ENCODE assay signal across 8 cellular contexts in genomic region chr1:42146916-42147320, GRCh38. TPM values are rescaled to one million over a fixed set of nuclear protein-coding genes. Genes with fewer than 3 reads are reported as not detected.
DNase-seq lines count a peak whose midpoint lies in the region; ATAC-seq and TF ChIP-seq lines count a peak whose summit lies in the region.

No MANE protein-coding gene starts in this region.

- H3K79me2 ChIP-seq in hepatocyte, result no peaks in the 10 kb centered on the region
- H3K79me2 ChIP-seq in smooth muscle cell (ENCODE audit: low read depth), result no peaks in the 10 kb centered on the region

- peak; percentile 33 to 74 (median 74) for TF ChIP-seq CTCF in ascending aorta (IDR thresholded peaks at IDR 0.05)
- TF ChIP-seq CTCF in hepatocyte (IDR thresholded peaks at IDR 0.05; ENCODE audit: poor library complexity), result peak; percentile 87
- peak; percentile 81 for TF ChIP-seq CTCF in smooth muscle cell (IDR thresholded peaks at IDR 0.05; ENCODE audit: borderline replicate concordance, insufficient read depth, poor library complexity, severe bottlenecking)

- no peaks in the 10 kb centered on the region for H3K9me2 ChIP-seq in hepatocyte (replicated peaks; ENCODE audit: insufficient read depth)

- H3K27ac ChIP-seq in ascending aorta (no peak overlapping the region), hepatocyte (no peak overlapping the region), smooth muscle cell (ENCODE audit: low read depth) (no peak overlapping the region)

- H3K36me3 ChIP-seq in ascending aorta, result no peaks in the 10 kb centered on the region
- no peaks in the 10 kb centered on the region for H3K36me3 ChIP-seq in hepatocyte (replicated peaks; ENCODE audit: insufficient read depth, low read depth)
- H3K36me3 ChIP-seq in smooth muscle cell (ENCODE audit: low read depth), result no peaks in the 10 kb centered on the region

- DNase-seq in GM04504 (ENCODE audit: low read depth) (peak; percentile 12), NCI-H1105 (lab: John Stamatoyannopoulos, UW) (peak; percentile 80), T-helper 1 cell (peak; percentile 22 to 57 (median 41)), ascending aorta (ENCODE audit: low spot score in 2 of 2) (peak in 1 of 2 donors; percentile 68), hepatocyte (ENCODE audit: low spot score) (peak; percentile 87), smooth muscle cell (lab: John Stamatoyannopoulos, UW; ENCODE audit: unreplicated experiment) (no peak)

- H3F3A ChIP-seq in smooth muscle cell (ENCODE audit: low read depth), result no peaks in the 10 kb centered on the region

- H3K9me3 ChIP-seq in ascending aorta, result no peaks in the 10 kb centered on the region
- H3K9me3 ChIP-seq in hepatocyte (ENCODE audit: low read depth), result no peaks in the 10 kb centered on the region
- H3K9me3 ChIP-seq in smooth muscle cell (replicated peaks; ENCODE audit: low read depth), result no peaks in the 10 kb centered on the region

- H2AFZ ChIP-seq in hepatocyte (no peak overlapping the region), smooth muscle cell (ENCODE audit: low read depth) (no peak overlapping the region)

- H3K4me3 ChIP-seq in ascending aorta, result no peak overlapping the region
- H3K4me3 ChIP-seq in hepatocyte, result no peak overlapping the region
- no peak overlapping the region for H3K4me3 ChIP-seq in smooth muscle cell

- H3K4me1 ChIP-seq in ascending aorta (no peaks in the 10 kb centered on the region), hepatocyte (ENCODE audit: insufficient read depth) (no peaks in the 10 kb centered on the region), smooth muscle cell (ENCODE audit: low read depth) (no peaks in the 10 kb centered on the region)

- peaks cover 9% of the 10 kb centered on the region for H3K27me3 ChIP-seq in ascending aorta
- peaks cover 15% of the 10 kb centered on the region for H3K27me3 ChIP-seq in hepatocyte
- H3K27me3 ChIP-seq in smooth muscle cell (ENCODE audit: low read depth), result peaks cover 33% of the 10 kb centered on the region

- no peak overlapping the region for H3K9ac ChIP-seq in smooth muscle cell (ENCODE audit: low read depth)

- WGBS in hepatocyte (ENCODE audit: low lambda C conversion rate, missing lambda C conversion rate), result 11% methylated on average over 7 of the region's 7 CpGs
- WGBS in smooth muscle cell (ENCODE audit: low lambda C conversion rate), result 11% methylated on average over 7 of the region's 7 CpGs

- ATAC-seq in HG03108 (IDR thresholded peaks at IDR 0.05; ENCODE audit: unreplicated experiment) (no peak), HG03342 (IDR thresholded peaks at IDR 0.05; ENCODE audit: unreplicated experiment) (no peak)

- H3K4me2 ChIP-seq in hepatocyte, result no peak overlapping the region
- no peak overlapping the region for H3K4me2 ChIP-seq in smooth muscle cell

- intact Hi-C loops in ascending aorta (cut with DNase I), result no loop called here

- H4K20me1 ChIP-seq in hepatocyte (ENCODE audit: insufficient read depth, poor library complexity, severe bottlenecking) (no peaks in the 10 kb centered on the region), smooth muscle cell (ENCODE audit: low read depth) (no peaks in the 10 kb centered on the region)

RNA-seq across cellular contexts. Expression of gene GUCA2B, which starts 6.3 kb away (rescaled TPM):
- total RNA-seq in ascending aorta (not detected), hepatocyte (6.5 TPM in 1 of 2 replicates, not detected in the other), smooth muscle cell (not detected in 2 replicates)
- polyA plus RNA-seq in hepatocyte (0.71 and 1.9 TPM in 2 replicates), smooth muscle cell (not detected in 2 replicates)

RNA-seq across cellular contexts. Expression of gene GUCA2A, which starts 17.6 kb away (rescaled TPM):
- not detected for total RNA-seq in ascending aorta
- 6.5 and 13.5 TPM in 2 replicates for total RNA-seq in hepatocyte
- 8.7 and 11.0 TPM in 2 replicates for polyA plus RNA-seq in hepatocyte
- not detected in 2 replicates for total RNA-seq in smooth muscle cell
- not detected in 2 replicates for polyA plus RNA-seq in smooth muscle cell
